9 cellular contexts compared by ENCODE assay signal in the genomic region with DNA sequence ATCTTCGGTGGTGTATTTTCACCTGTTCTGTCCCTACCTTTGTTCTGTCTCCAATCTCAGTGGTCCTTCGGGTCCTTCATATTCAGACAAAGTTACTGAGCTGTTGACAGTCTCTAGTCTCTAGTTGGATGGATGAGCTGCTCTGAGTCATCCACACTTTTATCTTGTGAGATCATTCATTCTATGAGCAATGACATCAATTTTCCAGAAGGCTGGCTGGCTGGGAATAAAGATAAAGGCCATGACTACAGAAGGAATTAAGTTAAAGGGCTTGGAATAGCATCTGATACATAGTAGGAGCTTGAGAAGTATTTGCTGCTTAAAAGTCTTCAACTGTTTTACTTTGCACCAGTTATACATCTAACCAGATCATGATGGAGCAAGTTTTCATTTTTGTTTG. TPM values are rescaled to one million over a fixed set of nuclear protein-coding genes. Genes with fewer than 3 reads are reported as not detected.
DNase-seq lines count a peak whose midpoint lies in the region; ATAC-seq, FAIRE-seq and TF ChIP-seq lines count a peak whose summit lies in the region.
"Had no signal": no experiment of that assay in that cellular context is flagged by ENCODE, and none has a peak within 500 bp of the region (broad histone marks: within the 10 kb centered on the region; RNA-seq: fewer than 3 reads in every experiment).

No MANE protein-coding gene starts in this region.

- H3K27ac ChIP-seq in AG04450 (ENCODE audit: low read depth, low read length) (peak overlapping the region; percentile 71), astrocyte (ENCODE audit: low read depth, low read length) (peak overlapping the region; percentile 93), left lung (peak overlapping the region in 1 of 2 donors; percentile 35)

- peaks cover 28% of the 10 kb centered on the region for H3K4me1 Mint-ChIP-seq in astrocyte (ENCODE audit: low read depth, unreplicated experiment)
- H3K4me1 Mint-ChIP-seq in T-cell, result peaks cover 14 to 24% (median 18%) of the 10 kb centered on the region in 3 donors

- TF ChIP-seq CTCF in AG04450 (IDR thresholded peaks at IDR 0.05; ENCODE audit: low read depth, low read length), result no peak
- no peak for TF ChIP-seq CTCF in HFF-Myc (IDR thresholded peaks at IDR 0.05; ENCODE audit: low read depth, low read length, missing control alignments)
- no peak for TF ChIP-seq CTCF in astrocyte (IDR thresholded peaks at IDR 0.05; ENCODE audit: insufficient read depth, low read depth, low read length)
- no peak for TF ChIP-seq CTCF in left lung (IDR thresholded peaks at IDR 0.05)

- H3K36me3 Mint-ChIP-seq in astrocyte (ENCODE audit: low read depth, unreplicated experiment) (no peaks in the 10 kb centered on the region), T-cell (no peaks in the 10 kb centered on the region)

- H3K27ac Mint-ChIP-seq in astrocyte (ENCODE audit: unreplicated experiment) (peak overlapping the region; percentile 97), T-cell (no peak overlapping the region)

- no peaks in the 10 kb centered on the region for H3K79me2 ChIP-seq in astrocyte (ENCODE audit: insufficient read depth, low read length)

- POLR2A ChIA-PET in AG04450 (lab: Yijun Ruan, JAX), result interaction anchor here (0.8 to 3.0 kb wide), 3 partner anchors 43 to 99 kb away, joined by 3 to 36 read pairs (median 6); partner anchors contain the start of gene SLC39A10
- POLR2A ChIA-PET in T-cell (lab: Charles Lee), result interaction anchor here in 1 of 2 donors (0.6 kb wide), 1 partner anchor 37 kb away, joined by 4 read pairs; no protein-coding TSS in a partner anchor

- CTCF ChIA-PET in AG04450 (lab: Charles Lee), result interaction anchor here (0.6 to 1.8 kb wide), 4 partner anchors 43 to 326 kb away, joined by 3 to 7 read pairs (median 6); partner anchors contain the start of gene SLC39A10
- CTCF ChIA-PET in T-cell (lab: Charles Lee), result interaction anchor here in 1 of 2 donors (1.2 kb wide), 1 partner anchor 52 kb away, joined by 3 read pairs; no protein-coding TSS in a partner anchor

- no peaks in the 10 kb centered on the region for H3K36me3 ChIP-seq in astrocyte (ENCODE audit: insufficient read depth, low read length)
- no peaks in the 10 kb centered on the region for H3K36me3 ChIP-seq in left lung

- no peaks in the 10 kb centered on the region for H3K27me3 Mint-ChIP-seq in astrocyte (ENCODE audit: low read depth, unreplicated experiment)
- no peaks in the 10 kb centered on the region for H3K27me3 Mint-ChIP-seq in T-cell

- intact Hi-C loops in left lung (cut with DNase I), result no loop called here

- peaks cover 22% of the 10 kb centered on the region for H3K4me1 ChIP-seq in astrocyte (ENCODE audit: insufficient read depth, low read length)
- peaks cover 13 to 17% of the 10 kb centered on the region in 2 donors for H3K4me1 ChIP-seq in left lung

- H3K9me3 ChIP-seq in AG04450 (ENCODE audit: control insufficient read depth, insufficient read depth, low read length) (no peaks in the 10 kb centered on the region; the same call in 1 of the 2 replicates), astrocyte (ENCODE audit: insufficient read depth, low read depth, low read length) (no peaks in the 10 kb centered on the region), left lung (no peaks in the 10 kb centered on the region)
- H3K9me3 ChIP-seq: mucosa of descending colon had no signal

- H3K4me3 Mint-ChIP-seq in astrocyte (ENCODE audit: unreplicated experiment) (peak overlapping the region; percentile 84), T-cell (no peak overlapping the region)

- H3K27me3 ChIP-seq in AG04450 (ENCODE audit: control insufficient read depth, insufficient read depth, low read length) (no peaks in the 10 kb centered on the region), astrocyte (ENCODE audit: insufficient read depth, low read length) (no peaks in the 10 kb centered on the region), left lung (no peaks in the 10 kb centered on the region)

- H3K4me2 ChIP-seq in astrocyte (ENCODE audit: low read length), result peak overlapping the region; percentile 83

- H3K9ac ChIP-seq in astrocyte (ENCODE audit: low read length), result peak overlapping the region; percentile 90

- peak; percentile 77 for DNase-seq in AG04450 (ENCODE audit: low read depth, low spot score)
- DNase-seq in HFF-Myc (ENCODE audit: extremely low read depth, low read depth), result peak; percentile 35
- peak; percentile 95 for DNase-seq in astrocyte (ENCODE audit: low read depth)
- no peak for DNase-seq in left lung
- DNase-seq in T-cell, result no peak
- DNase-seq in HuH-7.5 (ENCODE audit: low spot score), result no peak
- DNase-seq: mucosa of descending colon had no signal

- H4K20me1 ChIP-seq in astrocyte (ENCODE audit: insufficient read depth, low read length), result no peaks in the 10 kb centered on the region

- H3K4me3 ChIP-seq in AG04450 (ENCODE audit: low read depth, low read length), result peak overlapping the region; percentile 57
- H3K4me3 ChIP-seq in HFF-Myc (replicated peaks; ENCODE audit: low read depth, low read length), result no peak overlapping the region
- H3K4me3 ChIP-seq in astrocyte (ENCODE audit: insufficient read depth, low read depth, low read length), result peak overlapping the region; percentile 56
- peak overlapping the region in 1 of 2 donors; percentile 9 for H3K4me3 ChIP-seq in left lung
- H3K4me3 ChIP-seq: mucosa of descending colon had no signal

- H2AFZ ChIP-seq in astrocyte (ENCODE audit: low read depth, low read length), result no peak overlapping the region

- ATAC-seq in left lung (peak; percentile 26), GM21360 (IDR thresholded peaks at IDR 0.05; ENCODE audit: unreplicated experiment) (no peak), T-cell (replicated peaks in 1 of 4) (no peak), GM18867 (IDR thresholded peaks at IDR 0.05; ENCODE audit: unreplicated experiment) (no peak)
- ATAC-seq: mucosa of descending colon had no signal

- FAIRE-seq in astrocyte (lab: Jason Lieb, UNC), result peak; percentile 95

- H3K9me3 Mint-ChIP-seq in astrocyte (ENCODE audit: unreplicated experiment) (no peaks in the 10 kb centered on the region), T-cell (no peaks in the 10 kb centered on the region)

RNA-seq across cellular contexts. Expression of gene SLC39A10, which starts 43.1 kb away (rescaled TPM):
- polyA plus RNA-seq in AG04450 (2011; rRNA removed), result 26.1 and 38.5 TPM in 2 replicates
- polyA minus RNA-seq in AG04450 (2011; rRNA and poly(A)+ RNA removed), result 54.1 and 97.7 TPM in 2 replicates
- total RNA-seq in astrocyte (90.2 and 96.2 TPM in 2 replicates), left lung (10 to 100 TPM; 25.7 to 38.5 TPM), T-cell (10 to 100 TPM; 49.8 to 81.7 (median 79.5) TPM)

Comparison
In these comparisons a context has a peak if more than half of its experiments do, and no peak if none do; other contexts are left out.
1. DNase-seq: peak in AG04450 (single experiment), HFF-Myc (single experiment) and astrocyte (single experiment); none in left lung (0 of 2), T-cell (0 of 34) and HuH-7.5 (single experiment).